In the genomic region with DNA sequence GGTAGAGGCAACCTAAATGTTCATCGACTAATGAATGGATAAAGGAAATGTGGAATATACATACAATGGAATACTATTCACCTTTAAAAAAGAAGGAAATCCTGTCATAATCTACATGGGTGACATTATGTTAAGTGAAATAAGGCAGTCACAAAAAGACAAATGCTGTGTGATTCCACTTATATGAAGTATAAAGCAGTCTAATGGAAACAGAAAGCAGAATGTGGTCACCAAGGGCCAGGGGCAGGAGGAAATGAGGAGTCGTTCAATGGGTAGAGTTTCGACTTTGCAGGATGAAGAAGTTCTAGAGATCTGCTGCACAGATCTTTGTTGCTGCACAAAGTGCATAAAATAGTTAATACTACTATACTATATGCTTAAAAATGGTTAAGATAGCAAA, we compare ENCODE assay signal across 9 cellular contexts. TPM values are rescaled to one million over a fixed set of nuclear protein-coding genes. Genes with fewer than 3 reads are reported as not detected.
DNase-seq lines count a peak whose midpoint lies in the region; ATAC-seq and TF ChIP-seq lines count a peak whose summit lies in the region.
"Had no signal": no experiment of that assay in that cellular context is flagged by ENCODE, and none has a peak within 500 bp of the region (broad histone marks: within the 10 kb centered on the region; RNA-seq: fewer than 3 reads in every experiment).

No MANE protein-coding gene starts in this region.

- no peaks in the 10 kb centered on the region for H3K4me1 ChIP-seq in endodermal cell (ENCODE audit: control insufficient read depth, insufficient read depth, low read length)

- H3K9me3 ChIP-seq in endodermal cell (ENCODE audit: control insufficient read depth, low read length), result no peaks in the 10 kb centered on the region

- peaks cover 6% of the 10 kb centered on the region for H3K36me3 Mint-ChIP-seq in T-helper 1 cell treated with Interleukin-12 subunit alpha and Interleukin-12 subunit beta and Interleukin-4 antibody, amounts not matched to agents 30 μg/mL and 1 μg/mL, for 36 hours (ENCODE audit: low read depth)
- no peaks in the 10 kb centered on the region for H3K36me3 Mint-ChIP-seq in endodermal cell (ENCODE audit: low read depth)

- no peak overlapping the region for H3K4me3 ChIP-seq in endodermal cell (ENCODE audit: low read length)

- H3K4me3 Mint-ChIP-seq in T-helper 1 cell treated with Interleukin-12 subunit alpha and Interleukin-12 subunit beta and Interleukin-4 antibody, amounts not matched to agents 30 μg/mL and 1 μg/mL, for 36 hours, result peak overlapping the region; percentile 15
- peak overlapping the region; percentile 0 to 15 for H3K4me3 Mint-ChIP-seq in stimulated activated naive CD8-positive, alpha-beta T cell treated with anti-CD3 and anti-CD28 coated beads, Interleukin-15, amount 100 ng/mL, for 72 hours
- no peak overlapping the region for H3K4me3 Mint-ChIP-seq in endodermal cell

- no peaks in the 10 kb centered on the region for H3K36me3 ChIP-seq in endodermal cell (ENCODE audit: control insufficient read depth, insufficient read depth, low read length)

- H3K9ac ChIP-seq in endodermal cell (ENCODE audit: extremely low read depth, low read length, poor library complexity, severe bottlenecking), result no peak overlapping the region

- peak overlapping the region; percentile 22 for H3K27ac Mint-ChIP-seq in T-helper 1 cell treated with Interleukin-12 subunit alpha and Interleukin-12 subunit beta and Interleukin-4 antibody, amounts not matched to agents 30 μg/mL and 1 μg/mL, for 36 hours
- no peak overlapping the region for H3K27ac Mint-ChIP-seq in stimulated activated naive CD8-positive, alpha-beta T cell treated with anti-CD3 and anti-CD28 coated beads, Interleukin-15, amount 100 ng/mL, for 72 hours
- no peak overlapping the region for H3K27ac Mint-ChIP-seq in endodermal cell

- H3K27me3 ChIP-seq in endodermal cell (ENCODE audit: control insufficient read depth, insufficient read depth, low read length, poor library complexity, severe bottlenecking), result no peaks in the 10 kb centered on the region

- ATAC-seq in HG03045 (IDR thresholded peaks at IDR 0.05; ENCODE audit: unreplicated experiment), result peak; percentile 51
- peak; percentile 93 for ATAC-seq in stimulated activated naive CD8-positive, alpha-beta T cell treated with anti-CD3 and anti-CD28 coated beads, Interleukin-15, amount 100 ng/mL, for 72 hours

- H3K27ac ChIP-seq in endodermal cell (ENCODE audit: low read depth, low read length), result no peak overlapping the region

- WGBS in endodermal cell (ENCODE audit: insufficient coverage in 1 of 2, insufficient read length in 1 of 2), 2 experiments, result 100% methylated on average over 1 to 2 of the region's 3 CpGs

- no peaks in the 10 kb centered on the region for H3K9me3 Mint-ChIP-seq in T-helper 1 cell treated with Interleukin-12 subunit alpha and Interleukin-12 subunit beta and Interleukin-4 antibody, amounts not matched to agents 30 μg/mL and 1 μg/mL, for 36 hours
- no peaks in the 10 kb centered on the region for H3K9me3 Mint-ChIP-seq in stimulated activated naive CD8-positive, alpha-beta T cell treated with anti-CD3 and anti-CD28 coated beads, Interleukin-15, amount 100 ng/mL, for 72 hours
- H3K9me3 Mint-ChIP-seq in endodermal cell, result no peaks in the 10 kb centered on the region

- no peak for TF ChIP-seq CTCF in endodermal cell (conservative IDR thresholded peaks at IDR 0.05)

- H3K4me1 Mint-ChIP-seq in T-helper 1 cell treated with Interleukin-12 subunit alpha and Interleukin-12 subunit beta and Interleukin-4 antibody, amounts not matched to agents 30 μg/mL and 1 μg/mL, for 36 hours (ENCODE audit: low read depth), result peaks cover 52% of the 10 kb centered on the region
- peaks cover 55% of the 10 kb centered on the region for H3K4me1 Mint-ChIP-seq in stimulated activated naive CD8-positive, alpha-beta T cell treated with anti-CD3 and anti-CD28 coated beads, Interleukin-15, amount 100 ng/mL, for 72 hours
- no peaks in the 10 kb centered on the region for H3K4me1 Mint-ChIP-seq in endodermal cell

- no peaks in the 10 kb centered on the region for H3K27me3 Mint-ChIP-seq in T-helper 1 cell treated with Interleukin-12 subunit alpha and Interleukin-12 subunit beta and Interleukin-4 antibody, amounts not matched to agents 30 μg/mL and 1 μg/mL, for 36 hours (ENCODE audit: low read depth)
- no peaks in the 10 kb centered on the region for H3K27me3 Mint-ChIP-seq in stimulated activated naive CD8-positive, alpha-beta T cell treated with anti-CD3 and anti-CD28 coated beads, Interleukin-15, amount 100 ng/mL, for 72 hours
- no peaks in the 10 kb centered on the region for H3K27me3 Mint-ChIP-seq in endodermal cell (ENCODE audit: insufficient read depth)

- DNase-seq in activated effector memory CD4-positive, alpha-beta T cell treated with anti-CD3 and anti-CD28 coated beads, Interleukin-2, amount 50 U/mL, for 16 hours, result peak; percentile 72
- DNase-seq in activated effector memory CD4-positive, alpha-beta T cell treated with Interleukin-2 at 50 U/mL for 16 hours, result no peak
- peak; percentile 33 to 60 for DNase-seq in stimulated activated naive CD8-positive, alpha-beta T cell treated with anti-CD3 and anti-CD28 coated beads, Interleukin-15, amount 100 ng/mL, for 72 hours
- DNase-seq in endodermal cell, result no peak
- DNase-seq in AG08395 (ENCODE audit: low spot score), result no peak
- no peak for DNase-seq in glomerular visceral epithelial cell (ENCODE audit: extremely low spot score)
- DNase-seq: NCI-H1092 had no signal

RNA-seq across cellular contexts. Expression of a gene that starts 7.8 kb away (rescaled TPM):
- total RNA-seq in endodermal cell, result 1 to 10 TPM; 4.0 to 6.6 TPM
- polyA plus RNA-seq in endodermal cell (2013, experiment 1 of 2), result 5.1 TPM
- 4.2 TPM for polyA plus RNA-seq in endodermal cell (2013, experiment 2 of 2)

Comparison
In these comparisons a context has a peak if more than half of its experiments do, and no peak if none do; other contexts are left out.
1. DNase-seq: peak in activated effector memory CD4-positive, alpha-beta T cell treated with anti-CD3 and anti-CD28 coated beads, Interleukin-2, amount 50 U/mL, for 16 hours (single experiment) and stimulated activated naive CD8-positive, alpha-beta T cell treated with anti-CD3 and anti-CD28 coated beads, Interleukin-15, amount 100 ng/mL, for 72 hours (2 of 2); none in activated effector memory CD4-positive, alpha-beta T cell treated with Interleukin-2 at 50 U/mL for 16 hours (single experiment), endodermal cell (single experiment), AG08395 (single experiment) and glomerular visceral epithelial cell (single experiment).